Comparison of ENCODE assay signal across 1 cellular context in genomic region chr7:116298055-116298454, GRCh38.
TF ChIP-seq lines count a peak whose summit lies in the region.

No MANE protein-coding gene starts in this region.

TF ChIP-seq in K562, 482 proteins besides CTCF, POLR2A, EP300 and RAD21:
- TF ChIP-seq, protein P1, sequence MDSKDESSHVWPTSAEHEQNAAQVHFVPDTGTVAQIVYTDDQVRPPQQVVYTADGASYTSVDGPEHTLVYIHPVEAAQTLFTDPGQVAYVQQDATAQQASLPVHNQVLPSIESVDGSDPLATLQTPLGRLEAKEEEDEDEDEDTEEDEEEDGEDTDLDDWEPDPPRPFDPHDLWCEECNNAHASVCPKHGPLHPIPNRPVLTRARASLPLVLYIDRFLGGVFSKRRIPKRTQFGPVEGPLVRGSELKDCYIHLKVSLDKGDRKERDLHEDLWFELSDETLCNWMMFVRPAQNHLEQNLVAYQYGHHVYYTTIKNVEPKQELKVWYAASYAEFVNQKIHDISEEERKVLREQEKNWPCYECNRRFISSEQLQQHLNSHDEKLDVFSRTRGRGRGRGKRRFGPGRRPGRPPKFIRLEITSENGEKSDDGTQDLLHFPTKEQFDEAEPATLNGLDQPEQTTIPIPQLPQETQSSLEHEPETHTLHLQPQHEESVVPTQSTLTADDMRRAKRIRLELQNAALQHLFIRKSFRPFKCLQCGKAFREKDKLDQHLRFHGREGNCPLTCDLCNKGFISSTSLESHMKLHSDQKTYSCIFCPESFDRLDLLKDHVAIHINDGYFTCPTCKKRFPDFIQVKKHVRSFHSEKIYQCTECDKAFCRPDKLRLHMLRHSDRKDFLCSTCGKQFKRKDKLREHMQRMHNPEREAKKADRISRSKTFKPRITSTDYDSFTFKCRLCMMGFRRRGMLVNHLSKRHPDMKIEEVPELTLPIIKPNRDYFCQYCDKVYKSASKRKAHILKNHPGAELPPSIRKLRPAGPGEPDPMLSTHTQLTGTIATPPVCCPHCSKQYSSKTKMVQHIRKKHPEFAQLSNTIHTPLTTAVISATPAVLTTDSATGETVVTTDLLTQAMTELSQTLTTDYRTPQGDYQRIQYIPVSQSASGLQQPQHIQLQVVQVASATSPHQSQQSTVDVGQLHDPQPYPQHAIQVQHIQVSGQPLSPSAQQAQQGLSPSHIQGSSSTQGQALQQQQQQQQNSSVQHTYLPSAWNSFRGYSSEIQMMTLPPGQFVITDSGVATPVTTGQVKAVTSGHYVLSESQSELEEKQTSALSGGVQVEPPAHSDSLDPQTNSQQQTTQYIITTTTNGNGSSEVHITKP (IDR thresholded peaks at IDR 0.05; ENCODE audit: partially characterized antibody): peak; percentile 27
- TF ChIP-seq TCFL5 (CRISPR knock-in tag; conservative IDR thresholded peaks at IDR 0.05) (no peak), MEF2D (tag; conservative IDR thresholded peaks at IDR 0.05; ENCODE audit: low read depth) (peak; percentile 94), NR2F6 (CRISPR knock-in tag; IDR thresholded peaks at IDR 0.05) (no peak), ZNF780A (CRISPR knock-in tag; IDR thresholded peaks at IDR 0.05) (no peak), MEF2A (IDR thresholded peaks at IDR 0.05; ENCODE audit: control insufficient read depth, low read depth, low read length) (0 out of 2 replicates have a peak, but pooled peaks have one; percentile 35)
- TF ChIP-seq, protein P2, sequence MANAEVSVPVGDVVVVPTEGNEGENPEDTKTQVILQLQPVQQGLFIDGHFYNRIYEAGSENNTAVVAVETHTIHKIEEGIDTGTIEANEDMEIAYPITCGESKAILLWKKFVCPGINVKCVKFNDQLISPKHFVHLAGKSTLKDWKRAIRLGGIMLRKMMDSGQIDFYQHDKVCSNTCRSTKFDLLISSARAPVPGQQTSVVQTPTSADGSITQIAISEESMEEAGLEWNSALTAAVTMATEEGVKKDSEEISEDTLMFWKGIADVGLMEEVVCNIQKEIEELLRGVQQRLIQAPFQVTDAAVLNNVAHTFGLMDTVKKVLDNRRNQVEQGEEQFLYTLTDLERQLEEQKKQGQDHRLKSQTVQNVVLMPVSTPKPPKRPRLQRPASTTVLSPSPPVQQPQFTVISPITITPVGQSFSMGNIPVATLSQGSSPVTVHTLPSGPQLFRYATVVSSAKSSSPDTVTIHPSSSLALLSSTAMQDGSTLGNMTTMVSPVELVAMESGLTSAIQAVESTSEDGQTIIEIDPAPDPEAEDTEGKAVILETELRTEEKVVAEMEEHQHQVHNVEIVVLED (CRISPR knock-in tag; IDR thresholded peaks at IDR 0.05): 0 out of 2 replicates have a peak, but pooled peaks have one; percentile 8
